21 cellular contexts compared by ENCODE assay signal in the genomic region with DNA sequence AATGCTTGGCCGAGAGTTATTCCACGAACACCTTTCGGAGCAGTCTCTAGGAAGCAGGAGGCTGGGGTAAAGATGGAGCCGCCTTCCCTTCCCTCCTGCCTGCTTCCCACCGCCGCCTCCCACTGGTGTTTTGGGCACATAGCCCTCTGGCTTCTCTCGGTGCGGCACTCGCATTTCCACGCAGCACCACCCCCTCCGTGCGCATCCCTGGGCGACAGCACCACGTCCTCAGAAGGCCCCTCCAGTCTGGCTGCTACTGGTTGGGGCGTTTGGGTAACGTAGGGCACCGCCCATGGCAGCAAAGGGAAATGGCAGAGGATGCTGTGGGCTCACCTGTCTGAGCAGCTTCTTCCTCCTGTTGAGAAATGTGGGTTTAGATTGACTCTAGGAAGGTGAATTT. TPM values are rescaled to one million over a fixed set of nuclear protein-coding genes. Genes with fewer than 3 reads are reported as not detected.
A peak's percentile ranks its signal among the peaks of the same experiment; 100 is the strongest.
DNase-seq lines count a peak whose midpoint lies in the region; ATAC-seq and TF ChIP-seq lines count a peak whose summit lies in the region.
"Had no signal": no experiment of that assay in that cellular context is flagged by ENCODE, and none has a peak within 500 bp of the region (broad histone marks: within the 10 kb centered on the region; RNA-seq: fewer than 3 reads in every experiment).

No MANE protein-coding gene starts in this region.

- H3K4me3 Mint-ChIP-seq in activated naive CD4-positive, alpha-beta T cell treated with anti-CD3 and anti-CD28 coated beads, Interleukin-2, amount 50 U/mL, for 24 hours: no peak overlapping the region
- H3K4me3 Mint-ChIP-seq in brain: no peak overlapping the region
- H3K4me3 Mint-ChIP-seq: stimulated activated memory B cell treated with anti-CD40 and anti-IgM and Interleukin-4, amounts not matched to agents 10 μg/mL and 1 μg/mL and 100 μg/mL, for 72 hours had no signal

- H3K9me3 Mint-ChIP-seq in activated naive CD4-positive, alpha-beta T cell treated with anti-CD3 and anti-CD28 coated beads, Interleukin-2, amount 50 U/mL, for 24 hours: no peaks in the 10 kb centered on the region
- peaks cover 0 to 4% (median 0%) of the 10 kb centered on the region in 5 experiments for H3K9me3 Mint-ChIP-seq in brain

- peaks cover 7% of the 10 kb centered on the region for H3K27me3 Mint-ChIP-seq in activated naive CD4-positive, alpha-beta T cell treated with anti-CD3 and anti-CD28 coated beads, Interleukin-2, amount 50 U/mL, for 24 hours
- peaks cover 5% of the 10 kb centered on the region for H3K27me3 Mint-ChIP-seq in brain

- no peak overlapping the region for H2AFZ ChIP-seq in Loucy (ENCODE audit: low read length)
- H2AFZ ChIP-seq: GM23248 had no signal

- H3F3A ChIP-seq in Loucy (ENCODE audit: low read depth): no peaks in the 10 kb centered on the region

- H3K27ac ChIP-seq in colonic mucosa: no peak overlapping the region
- H3K27ac ChIP-seq: GM23248, heart left ventricle, uterus had no signal

- intact Hi-C loops in colonic mucosa (cut with DNase I): no loop called here

- H3K9me3 ChIP-seq in Loucy (ENCODE audit: insufficient read depth, low read depth, low read length) (no peaks in the 10 kb centered on the region), colonic mucosa (no peaks in the 10 kb centered on the region), HAP-1 (no peaks in the 10 kb centered on the region)
- H3K9me3 ChIP-seq: heart left ventricle, MG63, uterus had no signal

- no peaks in the 10 kb centered on the region for H4K20me1 ChIP-seq in Loucy (ENCODE audit: insufficient read depth, low read length, poor library complexity, severe bottlenecking)

- H3K27ac Mint-ChIP-seq in activated naive CD4-positive, alpha-beta T cell treated with anti-CD3 and anti-CD28 coated beads, Interleukin-2, amount 50 U/mL, for 24 hours: peak overlapping the region; percentile 55
- peak overlapping the region in 3 of 5 experiments; percentile 59 to 93 (median 90) for H3K27ac Mint-ChIP-seq in brain
- H3K27ac Mint-ChIP-seq: stimulated activated memory B cell treated with anti-CD40 and anti-IgM and Interleukin-4, amounts not matched to agents 10 μg/mL and 1 μg/mL and 100 μg/mL, for 72 hours had no signal

- H3K36me3 ChIP-seq in Loucy (ENCODE audit: insufficient read depth, low read length) (no peaks in the 10 kb centered on the region), colonic mucosa (no peaks in the 10 kb centered on the region), HAP-1 (replicated peaks) (no peaks in the 10 kb centered on the region)
- H3K36me3 ChIP-seq: heart left ventricle, MG63, uterus had no signal

- no peak overlapping the region for H3K4me2 ChIP-seq in Loucy (ENCODE audit: low read depth, low read length, poor library complexity, severe bottlenecking)

- in situ Hi-C loops in HAP-1 (cut with MboI; ENCODE audit: low sequenced_read_pairs): no loop called here

- no peak for DNase-seq in activated naive CD4-positive, alpha-beta T cell treated with Interleukin-2 at 50 U/mL for 16 hours
- DNase-seq in retinal pigment epithelial cell (ENCODE audit: low read depth) (no peak), colonic mucosa (no peak), HAP-1 (ENCODE audit: low spot score in 2 of 2) (no peak)
- DNase-seq: activated gamma-delta T cell; C1 segment of cervical spinal cord; erythroblast; GM23248; left cardiac atrium; MG63; NCI-H2081; stimulated activated CD4-positive, alpha-beta T cell treated with anti-CD3 and anti-CD28 coated beads, Interleukin-4, amount 100 ng/mL, for 4 hours; SW 1271; uterus had no signal

- no peak overlapping the region for H3K9ac ChIP-seq in Loucy (ENCODE audit: low read depth, low read length, poor library complexity, severe bottlenecking)
- no peak overlapping the region for H3K9ac ChIP-seq in colonic mucosa (ENCODE audit: low read depth in 2 of 2, low read length in 2 of 2)
- H3K9ac ChIP-seq: GM23248 had no signal

- peak; percentile 32; the same call in 1 of the 2 replicates for TF ChIP-seq CTCF in Loucy (conservative IDR thresholded peaks at IDR 0.05; ENCODE audit: low read length)
- no peak for TF ChIP-seq CTCF in brain (conservative IDR thresholded peaks at IDR 0.05)
- TF ChIP-seq CTCF in retinal pigment epithelial cell (conservative IDR thresholded peaks at IDR 0.05; ENCODE audit: low read depth, low read length): peak; percentile 11
- no peak for TF ChIP-seq CTCF in colonic mucosa (IDR thresholded peaks at IDR 0.05)

- no peak overlapping the region for H3K4me3 ChIP-seq in Loucy (ENCODE audit: low read length, poor library complexity, severe bottlenecking)
- no peak overlapping the region for H3K4me3 ChIP-seq in retinal pigment epithelial cell (ENCODE audit: low read length)
- no peak overlapping the region for H3K4me3 ChIP-seq in colonic mucosa
- H3K4me3 ChIP-seq in HAP-1: no peak overlapping the region
- H3K4me3 ChIP-seq: GM23248, heart left ventricle, MG63, uterus had no signal

- no peaks in the 10 kb centered on the region for H3K9me2 ChIP-seq in Loucy (replicated peaks; ENCODE audit: low read depth, low read length)

- no peaks in the 10 kb centered on the region for H3K27me3 ChIP-seq in Loucy (ENCODE audit: insufficient read depth, low read length, poor library complexity, severe bottlenecking)
- H3K27me3 ChIP-seq in colonic mucosa: peaks cover 7% of the 10 kb centered on the region
- H3K27me3 ChIP-seq in HAP-1 (ENCODE audit: low read depth): peaks cover 40% of the 10 kb centered on the region

- H3K79me2 ChIP-seq in Loucy (ENCODE audit: insufficient read depth, low read length): no peaks in the 10 kb centered on the region

- H3K4me1 Mint-ChIP-seq in activated naive CD4-positive, alpha-beta T cell treated with anti-CD3 and anti-CD28 coated beads, Interleukin-2, amount 50 U/mL, for 24 hours: peaks cover 7% of the 10 kb centered on the region
- peaks cover 16% of the 10 kb centered on the region for H3K4me1 Mint-ChIP-seq in brain

- no peak for ATAC-seq in HG02852 (IDR thresholded peaks at IDR 0.05; ENCODE audit: unreplicated experiment)
- ATAC-seq: heart left ventricle; left cardiac atrium; stimulated activated memory B cell treated with anti-CD40 and anti-IgM and Interleukin-4, amounts not matched to agents 10 μg/mL and 1 μg/mL and 100 μg/mL, for 72 hours had no signal

- no peaks in the 10 kb centered on the region for H3K36me3 Mint-ChIP-seq in activated naive CD4-positive, alpha-beta T cell treated with anti-CD3 and anti-CD28 coated beads, Interleukin-2, amount 50 U/mL, for 24 hours
- no peaks in the 10 kb centered on the region for H3K36me3 Mint-ChIP-seq in brain
- H3K36me3 Mint-ChIP-seq: stimulated activated memory B cell treated with anti-CD40 and anti-IgM and Interleukin-4, amounts not matched to agents 10 μg/mL and 1 μg/mL and 100 μg/mL, for 72 hours had no signal

- H3K4me1 ChIP-seq in Loucy (ENCODE audit: insufficient read depth, low read length, poor library complexity, severe bottlenecking) (no peaks in the 10 kb centered on the region), colonic mucosa (no peaks in the 10 kb centered on the region), HAP-1 (no peaks in the 10 kb centered on the region; the same call in 1 of the 2 replicates)
- H3K4me1 ChIP-seq: uterus had no signal

RNA-seq across cellular contexts. Expression of a gene that starts 2.4 kb away (rescaled TPM):
- polyA plus RNA-seq in brain (ENCODE audit: insufficient read depth, low read depth, low replicate concordance): 4.3 TPM
- total RNA-seq in colonic mucosa: not detected
- total RNA-seq: GM23248, heart left ventricle, left cardiac atrium, renal cortical epithelial cell had no signal
- polyA plus RNA-seq: GM23248, heart left ventricle had no signal

RNA-seq across cellular contexts. Expression of a gene that starts 22.8 kb away (rescaled TPM):
- 42.2 TPM for polyA plus RNA-seq in brain (ENCODE audit: insufficient read depth, low read depth, low replicate concordance)
- 100 to 1,000 TPM in 1 of 2 donors, 10 to 100 TPM in 1; 66.9 to 109 TPM for total RNA-seq in colonic mucosa

RNA-seq across cellular contexts. Expression of a gene that starts 41.2 kb away (rescaled TPM):
- polyA plus RNA-seq in brain (ENCODE audit: insufficient read depth, low read depth, low replicate concordance): 17.7 TPM
- total RNA-seq in colonic mucosa: under 1 TPM in 1 of 2 donors, not detected in 1; 0.29 TPM
- total RNA-seq: GM23248, heart left ventricle, left cardiac atrium had no signal
- polyA plus RNA-seq: GM23248, heart left ventricle had no signal

RNA-seq across cellular contexts. Expression of a gene that starts 59.7 kb away (rescaled TPM):
- polyA plus RNA-seq in brain (ENCODE audit: insufficient read depth, low read depth, low replicate concordance): not detected
- not detected for total RNA-seq in colonic mucosa
- total RNA-seq: GM23248, uterus had no signal
- polyA plus RNA-seq: GM23248, heart left ventricle had no signal

Comparison
In these comparisons a context has a peak if more than half of its experiments do, and no peak if none do; other contexts are left out.
1. CTCF ChIP-seq: peak in Loucy (single experiment) and retinal pigment epithelial cell (single experiment); none in brain (0 of 2) and colonic mucosa (single experiment).